In the genomic region with DNA sequence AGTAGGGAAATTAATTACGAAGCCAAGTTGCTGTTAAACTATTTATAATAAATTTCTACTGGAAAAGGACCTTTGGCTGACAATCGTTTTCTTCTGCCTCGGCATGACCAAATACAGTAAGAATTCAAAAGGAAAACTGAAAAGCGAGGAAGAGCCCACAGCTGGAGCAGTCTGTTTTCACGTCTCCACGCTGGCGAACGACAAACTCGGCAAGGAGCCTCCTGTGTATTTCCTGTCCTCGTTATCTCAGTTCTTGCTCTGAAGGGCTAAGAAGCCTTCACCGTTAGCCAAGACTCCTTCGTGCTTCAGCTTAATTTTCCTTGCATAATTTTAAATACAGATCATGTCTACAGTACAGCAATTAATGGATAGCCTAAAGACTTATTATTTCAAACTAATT, we compare ENCODE assay signal across 1 cellular context.
TF ChIP-seq lines count a peak whose summit lies in the region.

No MANE protein-coding gene starts in this region.

TF ChIP-seq in WTC11, 78 proteins besides CTCF, POLR2A, EP300 and RAD21 (continued from another document):
- TF ChIP-seq, protein P1, sequence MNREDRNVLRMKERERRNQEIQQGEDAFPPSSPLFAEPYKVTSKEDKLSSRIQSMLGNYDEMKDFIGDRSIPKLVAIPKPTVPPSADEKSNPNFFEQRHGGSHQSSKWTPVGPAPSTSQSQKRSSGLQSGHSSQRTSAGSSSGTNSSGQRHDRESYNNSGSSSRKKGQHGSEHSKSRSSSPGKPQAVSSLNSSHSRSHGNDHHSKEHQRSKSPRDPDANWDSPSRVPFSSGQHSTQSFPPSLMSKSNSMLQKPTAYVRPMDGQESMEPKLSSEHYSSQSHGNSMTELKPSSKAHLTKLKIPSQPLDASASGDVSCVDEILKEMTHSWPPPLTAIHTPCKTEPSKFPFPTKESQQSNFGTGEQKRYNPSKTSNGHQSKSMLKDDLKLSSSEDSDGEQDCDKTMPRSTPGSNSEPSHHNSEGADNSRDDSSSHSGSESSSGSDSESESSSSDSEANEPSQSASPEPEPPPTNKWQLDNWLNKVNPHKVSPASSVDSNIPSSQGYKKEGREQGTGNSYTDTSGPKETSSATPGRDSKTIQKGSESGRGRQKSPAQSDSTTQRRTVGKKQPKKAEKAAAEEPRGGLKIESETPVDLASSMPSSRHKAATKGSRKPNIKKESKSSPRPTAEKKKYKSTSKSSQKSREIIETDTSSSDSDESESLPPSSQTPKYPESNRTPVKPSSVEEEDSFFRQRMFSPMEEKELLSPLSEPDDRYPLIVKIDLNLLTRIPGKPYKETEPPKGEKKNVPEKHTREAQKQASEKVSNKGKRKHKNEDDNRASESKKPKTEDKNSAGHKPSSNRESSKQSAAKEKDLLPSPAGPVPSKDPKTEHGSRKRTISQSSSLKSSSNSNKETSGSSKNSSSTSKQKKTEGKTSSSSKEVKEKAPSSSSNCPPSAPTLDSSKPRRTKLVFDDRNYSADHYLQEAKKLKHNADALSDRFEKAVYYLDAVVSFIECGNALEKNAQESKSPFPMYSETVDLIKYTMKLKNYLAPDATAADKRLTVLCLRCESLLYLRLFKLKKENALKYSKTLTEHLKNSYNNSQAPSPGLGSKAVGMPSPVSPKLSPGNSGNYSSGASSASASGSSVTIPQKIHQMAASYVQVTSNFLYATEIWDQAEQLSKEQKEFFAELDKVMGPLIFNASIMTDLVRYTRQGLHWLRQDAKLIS (CRISPR knock-in tag; IDR thresholded peaks at IDR 0.05; ENCODE audit: borderline replicate concordance), result no peak
- TF ChIP-seq NR1H2 (CRISPR knock-in tag; IDR thresholded peaks at IDR 0.05) (no peak), ELF4 (CRISPR knock-in tag; IDR thresholded peaks at IDR 0.05; ENCODE audit: low read depth) (no peak), ZNF317 (CRISPR knock-in tag; IDR thresholded peaks at IDR 0.05; ENCODE audit: borderline replicate concordance, low read depth) (no peak), SMAD3 (CRISPR knock-in tag; IDR thresholded peaks at IDR 0.05; ENCODE audit: borderline replicate concordance) (no peak), ZNF263 (CRISPR knock-in tag; IDR thresholded peaks at IDR 0.05; ENCODE audit: low read depth) (no peak), ZNF138 (CRISPR knock-in tag; conservative IDR thresholded peaks at IDR 0.05) (no peak), SP1 (CRISPR knock-in tag; conservative IDR thresholded peaks at IDR 0.05) (no peak), HMGA2 (CRISPR knock-in tag; IDR thresholded peaks at IDR 0.05) (no peak)
- TF ChIP-seq, protein P2, sequence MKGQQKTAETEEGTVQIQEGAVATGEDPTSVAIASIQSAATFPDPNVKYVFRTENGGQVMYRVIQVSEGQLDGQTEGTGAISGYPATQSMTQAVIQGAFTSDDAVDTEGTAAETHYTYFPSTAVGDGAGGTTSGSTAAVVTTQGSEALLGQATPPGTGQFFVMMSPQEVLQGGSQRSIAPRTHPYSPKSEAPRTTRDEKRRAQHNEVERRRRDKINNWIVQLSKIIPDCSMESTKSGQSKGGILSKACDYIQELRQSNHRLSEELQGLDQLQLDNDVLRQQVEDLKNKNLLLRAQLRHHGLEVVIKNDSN (CRISPR knock-in tag; IDR thresholded peaks at IDR 0.05), result no peak
